ENCODE assay signal across 8 cellular contexts in the genomic region with DNA sequence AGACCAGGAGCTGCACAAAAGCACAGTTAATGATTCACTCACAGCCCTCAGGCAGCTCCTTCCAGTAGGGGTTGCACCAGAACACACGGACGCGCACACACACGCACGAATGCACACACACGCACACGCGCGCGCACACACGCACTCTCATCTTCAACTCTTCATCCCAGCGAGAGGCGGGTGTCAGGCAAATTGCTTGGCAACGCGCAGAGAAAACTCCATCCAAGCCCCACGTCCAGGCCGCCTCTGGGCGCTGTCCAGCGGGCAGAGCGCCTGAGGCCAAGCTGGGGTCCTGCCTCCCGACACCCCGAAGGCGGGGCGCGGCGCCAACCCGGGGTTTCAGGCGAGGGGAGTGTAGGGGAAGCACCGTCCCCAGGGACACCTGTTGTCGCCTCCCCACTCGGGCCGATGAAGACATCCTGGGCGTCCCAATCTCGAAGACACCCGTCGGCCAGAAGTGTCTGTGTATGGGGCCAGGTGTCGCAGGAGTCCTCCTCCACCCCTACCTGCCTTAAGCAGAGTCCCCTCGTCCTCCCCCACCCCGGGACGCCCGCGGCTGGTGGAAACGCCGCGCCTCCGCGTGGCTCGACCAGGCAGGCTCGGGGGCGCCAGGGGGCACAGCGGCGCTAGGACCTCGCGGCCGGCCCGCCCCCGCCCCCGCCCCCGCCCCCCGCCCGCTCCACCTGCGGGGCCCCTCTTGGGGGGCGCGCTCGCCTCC. TPM values are rescaled to one million over a fixed set of nuclear protein-coding genes. Genes with fewer than 3 reads are reported as not detected.
DNase-seq lines count a peak whose midpoint lies in the region; ATAC-seq and TF ChIP-seq lines count a peak whose summit lies in the region.

No MANE protein-coding gene starts in this region.

- intact Hi-C loops in Right ventricle myocardium inferior (cut with DNase I) = no loop called here
- intact Hi-C loops in cardiac septum (cut with DNase I) = no loop called here
- intact Hi-C loops in natural killer cell (cut with micrococcal nuclease) = no loop called here

- peak overlapping the region; percentile 20 for H3K4me3 ChIP-seq in fibroblast of villous mesenchyme (ENCODE audit: low read depth, low read length)

- H3K36me3 Mint-ChIP-seq in natural killer cell = no peaks in the 10 kb centered on the region

- no peak overlapping the region for H3K27ac Mint-ChIP-seq in natural killer cell

- peaks cover 51 to 57% of the 10 kb centered on the region in 2 donors for H3K27me3 Mint-ChIP-seq in natural killer cell (ENCODE audit: low read depth in 2 of 2)

- no peak for DNase-seq in Right ventricle myocardium inferior (ENCODE audit: missing footprints)
- no peak for DNase-seq in cardiac septum (ENCODE audit: low spot score)
- DNase-seq in NCI-H345 treated with DMSO at 0.1 percent for 48 hours (lab: John Stamatoyannopoulos, UW; ENCODE audit: unreplicated experiment) = peak; percentile 49
- DNase-seq in activated effector memory CD4-positive, alpha-beta T cell treated with Interleukin-2 at 50 U/mL for 16 hours = peak; percentile 2
- DNase-seq in fibroblast of villous mesenchyme (ENCODE audit: low read depth) = peak; percentile 14
- no peak for DNase-seq in natural killer cell
- no peak for DNase-seq in NOMO-1 treated with dmso at 0.1 percent for 144 hours (lab: John Stamatoyannopoulos, UW; ENCODE audit: unreplicated experiment)

- no peak for TF ChIP-seq CTCF in fibroblast of villous mesenchyme (IDR thresholded peaks at IDR 0.05; ENCODE audit: insufficient read depth, low read depth, low read length)
- TF ChIP-seq CTCF in natural killer cell (IDR thresholded peaks at IDR 0.05) = no peak

- ATAC-seq in Right ventricle myocardium inferior = peak; percentile 71
- ATAC-seq in HG03045 (IDR thresholded peaks at IDR 0.05; ENCODE audit: unreplicated experiment) = peak; percentile 36
- ATAC-seq in natural killer cell = peak; percentile 31 to 45 (median 40)

- H3K9me3 Mint-ChIP-seq in natural killer cell = no peaks in the 10 kb centered on the region

- H3K4me3 Mint-ChIP-seq in natural killer cell = peak overlapping the region; percentile 84

- peaks cover 11 to 17% of the 10 kb centered on the region in 2 donors for H3K4me1 Mint-ChIP-seq in natural killer cell

RNA-seq across cellular contexts. Expression of gene STON2, which starts 35.6 kb away (rescaled TPM):
- total RNA-seq in Right ventricle myocardium inferior (12.8 TPM), cardiac septum (5.7 TPM), fibroblast of villous mesenchyme (0.32 TPM in 1 of 2 replicates, not detected in the other), natural killer cell (1 to 10 TPM; 1.7 to 4.8 (median 3.8) TPM)

Comparison
In these comparisons a context has a peak if more than half of its experiments do, and no peak if none do; other contexts are left out.
1. DNase-seq: peak in NCI-H345 treated with DMSO at 0.1 percent for 48 hours (single experiment), activated effector memory CD4-positive, alpha-beta T cell treated with Interleukin-2 at 50 U/mL for 16 hours (single experiment) and fibroblast of villous mesenchyme (single experiment); none in Right ventricle myocardium inferior (single experiment), cardiac septum (single experiment), natural killer cell (single experiment) and NOMO-1 treated with dmso at 0.1 percent for 144 hours (single experiment).
2. Peak in every context shown above with its lines, with median percentiles within 50 percentile points of each other: ATAC-seq.